In genomic region chr20:2114990-2115681, GRCh38 we compare ENCODE assay signal across 12 cellular contexts. TPM values are rescaled to one million over a fixed set of nuclear protein-coding genes. Genes with fewer than 3 reads are reported as not detected.
DNase-seq lines count a peak whose midpoint lies in the region; ATAC-seq and TF ChIP-seq lines count a peak whose summit lies in the region.
"Had no signal": no experiment of that assay in that cellular context is flagged by ENCODE, and none has a peak within 500 bp of the region (broad histone marks: within the 10 kb centered on the region; RNA-seq: fewer than 3 reads in every experiment).

No MANE protein-coding gene starts in this region.

- H3K27me3 Mint-ChIP-seq in stimulated activated memory B cell treated with anti-CD40 and anti-IgM and Interleukin-4, amounts not matched to agents 10 μg/mL and 1 μg/mL and 100 μg/mL, for 72 hours: no peaks in the 10 kb centered on the region
- H3K27me3 Mint-ChIP-seq: activated CD4-positive, alpha-beta T cell treated with anti-CD3 and anti-CD28 coated beads, Interleukin-2, amount 10 ng/mL, durations not matched to agents 24 days and 14 days had no signal

- DNase-seq in epithelial cell of esophagus (ENCODE audit: low read depth) (peak; percentile 27), left kidney (ENCODE audit: low read depth, low spot score) (peak; percentile 73), dermis blood vessel endothelial cell (no peak), COLO829 (ENCODE audit: low spot score) (no peak)
- DNase-seq: activated CD4-positive, alpha-beta T cell treated with anti-CD3 and anti-CD28 coated beads, Interleukin-2, amount 10 ng/mL, durations not matched to agents 24 days and 14 days; activated gamma-delta T cell; glutamatergic neuron; NCI-H2107 had no signal

- no peak for ATAC-seq in stimulated activated memory B cell treated with anti-CD40 and anti-IgM and Interleukin-4, amounts not matched to agents 10 μg/mL and 1 μg/mL and 100 μg/mL, for 72 hours
- ATAC-seq in GM18861 (IDR thresholded peaks at IDR 0.05; ENCODE audit: unreplicated experiment): no peak

- H3K4me1 Mint-ChIP-seq in stimulated activated memory B cell treated with anti-CD40 and anti-IgM and Interleukin-4, amounts not matched to agents 10 μg/mL and 1 μg/mL and 100 μg/mL, for 72 hours: peaks cover 71% of the 10 kb centered on the region

- peaks cover 50% of the 10 kb centered on the region for H3K36me3 Mint-ChIP-seq in stimulated activated memory B cell treated with anti-CD40 and anti-IgM and Interleukin-4, amounts not matched to agents 10 μg/mL and 1 μg/mL and 100 μg/mL, for 72 hours

- H3K4me3 Mint-ChIP-seq in stimulated activated memory B cell treated with anti-CD40 and anti-IgM and Interleukin-4, amounts not matched to agents 10 μg/mL and 1 μg/mL and 100 μg/mL, for 72 hours: no peak overlapping the region
- H3K4me3 Mint-ChIP-seq: activated CD4-positive, alpha-beta T cell treated with anti-CD3 and anti-CD28 coated beads, Interleukin-2, amount 10 ng/mL, durations not matched to agents 24 days and 14 days had no signal

- peak overlapping the region; percentile 90 for H3K27ac ChIP-seq in VCaP
- H3K27ac ChIP-seq: coronary artery had no signal

- H3K4me3 ChIP-seq in epithelial cell of esophagus (ENCODE audit: low read length): no peak overlapping the region
- H3K4me3 ChIP-seq: coronary artery had no signal

- H3K27ac Mint-ChIP-seq in stimulated activated memory B cell treated with anti-CD40 and anti-IgM and Interleukin-4, amounts not matched to agents 10 μg/mL and 1 μg/mL and 100 μg/mL, for 72 hours: peak overlapping the region; percentile 56
- H3K27ac Mint-ChIP-seq: activated CD4-positive, alpha-beta T cell treated with anti-CD3 and anti-CD28 coated beads, Interleukin-2, amount 10 ng/mL, durations not matched to agents 24 days and 14 days had no signal

- no peaks in the 10 kb centered on the region for H3K9me3 Mint-ChIP-seq in stimulated activated memory B cell treated with anti-CD40 and anti-IgM and Interleukin-4, amounts not matched to agents 10 μg/mL and 1 μg/mL and 100 μg/mL, for 72 hours

- TF ChIP-seq CTCF in VCaP (conservative IDR thresholded peaks at IDR 0.05) (no peak), epithelial cell of esophagus (IDR thresholded peaks at IDR 0.05; ENCODE audit: insufficient read depth, low read depth, low read length, missing control alignments) (no peak)

RNA-seq across cellular contexts. Expression of gene STK35, which starts 13.5 kb away (rescaled TPM):
- total RNA-seq in dermis blood vessel endothelial cell: 27.2 and 30.8 TPM in 2 replicates

Comparison
In these comparisons a context has a peak if more than half of its experiments do, and no peak if none do; other contexts are left out.
1. DNase-seq: peak in epithelial cell of esophagus (single experiment) and left kidney (single experiment); none in dermis blood vessel endothelial cell (single experiment) and COLO829 (single experiment).